In the genomic region with DNA sequence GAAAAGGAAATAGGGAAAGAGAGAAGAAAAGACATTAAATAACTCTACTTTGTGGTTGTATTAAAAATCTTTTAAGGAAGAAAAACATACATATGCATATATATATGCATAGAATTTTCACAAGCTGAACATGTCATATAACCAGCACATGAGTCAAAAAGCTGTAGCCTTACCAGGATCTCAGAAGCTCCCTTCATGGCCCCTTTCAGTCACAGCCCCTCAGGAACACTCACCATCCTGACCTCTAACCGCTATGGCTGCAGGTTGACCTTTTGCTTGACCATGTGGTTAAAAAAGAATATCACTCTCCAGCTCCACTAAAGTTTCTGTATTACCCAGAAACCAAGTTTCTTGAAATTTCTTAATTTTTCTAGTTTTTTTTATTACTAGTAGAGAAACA, we compare ENCODE assay signal across 15 cellular contexts.
DNase-seq lines count a peak whose midpoint lies in the region; ATAC-seq, FAIRE-seq and TF ChIP-seq lines count a peak whose summit lies in the region.
"Had no signal": no experiment of that assay in that cellular context is flagged by ENCODE, and none has a peak within 500 bp of the region (broad histone marks: within the 10 kb centered on the region; RNA-seq: fewer than 3 reads in every experiment).

No MANE protein-coding gene starts in this region.

- no TSS peak for BruUV-seq in GM12878 (replicated peaks; lab: Mats Ljungman, UMichigan)

- RAD21 ChIA-PET in GM12878 (lab: Charles Lee; ENCODE audit: unreplicated experiment) = interaction anchor here (1.3 kb wide), 1 partner anchor 10 kb away, joined by 3 read pairs; no protein-coding TSS in a partner anchor

- CTCF ChIA-PET in GM12878 (lab: Yijun Ruan, JAX) = no interaction called here

- peak overlapping the region in 1 of 2 donors; percentile 48 for H3K4me3 Mint-ChIP-seq in stimulated activated naive B cell treated with anti-CD40 and anti-IgM and Interleukin-4, amounts not matched to agents 10 μg/mL and 1 μg/mL and 100 μg/mL, for 72 hours
- H3K4me3 Mint-ChIP-seq: B cell; CD4-positive, alpha-beta T cell; H9 had no signal

- TF ChIP-seq CTCF in GM12865 (IDR thresholded peaks at IDR 0.05; ENCODE audit: insufficient read depth, low read depth, low read length, missing control alignments) = no peak
- TF ChIP-seq CTCF in GM12878 (IDR thresholded peaks at IDR 0.05 in 2 of 3, conservative IDR thresholded peaks at IDR 0.05 in 1 of 3; ENCODE audit: control insufficient read depth in 2 of 3, extremely low read depth in 1 of 3, insufficient read depth in 1 of 3, low read depth in 3 of 3, low read length in 3 of 3) = no peak
- TF ChIP-seq CTCF in colonic mucosa (IDR thresholded peaks at IDR 0.05) = no peak
- no peak for TF ChIP-seq CTCF in esophagus muscularis mucosa (IDR thresholded peaks at IDR 0.05)

- H3K9ac ChIP-seq in Karpas-422 (ENCODE audit: low read length) (no peak overlapping the region), GM12878 (ENCODE audit: control insufficient read depth, insufficient read depth, low read length) (no peak overlapping the region), colonic mucosa (ENCODE audit: low read depth in 2 of 2, low read length in 2 of 2) (no peak overlapping the region)

- no peak for TF ChIP-seq RAD21 in GM12878 (IDR thresholded peaks at IDR 0.05; ENCODE audit: insufficient read depth, low read depth, low read length)

- H3K4me3 ChIP-seq in GM12865 (ENCODE audit: low read depth, low read length) (no peak overlapping the region), Karpas-422 (ENCODE audit: low read length) (no peak overlapping the region), GM12878 (no peak overlapping the region), colonic mucosa (no peak overlapping the region), esophagus muscularis mucosa (no peak overlapping the region)

- H3K27me3 ChIP-seq in Karpas-422 (ENCODE audit: low read length) (no peaks in the 10 kb centered on the region), GM12878 (replicated peaks in 1 of 2; ENCODE audit: control insufficient read depth in 2 of 2, insufficient read depth in 2 of 2, low read length in 1 of 2) (no peaks in the 10 kb centered on the region), colonic mucosa (no peaks in the 10 kb centered on the region), esophagus muscularis mucosa (no peaks in the 10 kb centered on the region)

- no peak overlapping the region for H2AFZ ChIP-seq in Karpas-422 (ENCODE audit: low read length)
- H2AFZ ChIP-seq in GM12878 (ENCODE audit: control insufficient read depth, low read depth, low read length) = no peak overlapping the region

- no peak for TF ChIP-seq POLR2A in GM12878 (IDR thresholded peaks at IDR 0.05; ENCODE audit: low read depth, low read length)
- TF ChIP-seq POLR2A in esophagus muscularis mucosa (IDR thresholded peaks at IDR 0.05; ENCODE audit: low read depth) = no peak

- peak; percentile 65 for FAIRE-seq in GM12878 (lab: Jason Lieb, UNC)
- FAIRE-seq: GM12891 had no signal

- H3K4me1 Mint-ChIP-seq in stimulated activated naive B cell treated with anti-CD40 and anti-IgM and Interleukin-4, amounts not matched to agents 10 μg/mL and 1 μg/mL and 100 μg/mL, for 72 hours = peaks cover 18 to 45% of the 10 kb centered on the region in 2 donors

- no peaks in the 10 kb centered on the region for H3K9me2 ChIP-seq in Karpas-422 (replicated peaks; ENCODE audit: insufficient read depth, low read length)

- H4K20me1 ChIP-seq in Karpas-422 (ENCODE audit: insufficient read depth, low read depth, low read length) (no peaks in the 10 kb centered on the region), GM12878 (ENCODE audit: control insufficient read depth, insufficient read depth) (no peaks in the 10 kb centered on the region)

- no peak overlapping the region for H3K27ac Mint-ChIP-seq in stimulated activated naive B cell treated with anti-CD40 and anti-IgM and Interleukin-4, amounts not matched to agents 10 μg/mL and 1 μg/mL and 100 μg/mL, for 72 hours
- H3K27ac Mint-ChIP-seq: B cell; CD4-positive, alpha-beta T cell; H9 had no signal

- H3K36me3 Mint-ChIP-seq in stimulated activated naive B cell treated with anti-CD40 and anti-IgM and Interleukin-4, amounts not matched to agents 10 μg/mL and 1 μg/mL and 100 μg/mL, for 72 hours = no peaks in the 10 kb centered on the region

- H3K9me3 ChIP-seq in Karpas-422 (ENCODE audit: low read length) (no peaks in the 10 kb centered on the region), GM12878 (replicated peaks; ENCODE audit: control insufficient read depth, insufficient read depth, low read length) (no peaks in the 10 kb centered on the region), colonic mucosa (no peaks in the 10 kb centered on the region), esophagus muscularis mucosa (no peaks in the 10 kb centered on the region)

- no peaks in the 10 kb centered on the region for H3K27me3 Mint-ChIP-seq in stimulated activated naive B cell treated with anti-CD40 and anti-IgM and Interleukin-4, amounts not matched to agents 10 μg/mL and 1 μg/mL and 100 μg/mL, for 72 hours
- H3K27me3 Mint-ChIP-seq: B cell; CD4-positive, alpha-beta T cell had no signal

- WGBS in GM12878 (ENCODE audit: insufficient coverage, insufficient replicate concordance, low lambda C conversion rate, missing lambda C conversion rate) = 36% methylated on average over 1 of the region's 1 CpG
- 79% methylated on average over 1 of the region's 1 CpG for WGBS in esophagus muscularis mucosa

- ATAC-seq in GM12878 = no peak
- peak; percentile 70 to 73 for ATAC-seq in stimulated activated naive B cell treated with anti-CD40 and anti-IgM and Interleukin-4, amounts not matched to agents 10 μg/mL and 1 μg/mL and 100 μg/mL, for 72 hours (replicated peaks)

- SMC1A ChIA-PET in GM12878 (lab: Charles Lee; ENCODE audit: uncharacterized antibody, unreplicated experiment) = interaction anchor here (1.4 kb wide), 1 partner anchor 10 kb away, joined by 5 read pairs; no protein-coding TSS in a partner anchor

- TF ChIP-seq EP300 in GM12878 (IDR thresholded peaks at IDR 0.05; ENCODE audit: borderline replicate concordance in 1 of 2, control insufficient read depth in 1 of 2, low read depth in 2 of 2, low read length in 2 of 2) (no peak), esophagus muscularis mucosa (IDR thresholded peaks at IDR 0.05) (no peak)

- H3K4me1 ChIP-seq in Karpas-422 (ENCODE audit: low read length) = peaks cover 71% of the 10 kb centered on the region
- H3K4me1 ChIP-seq in GM12878 (ENCODE audit: control insufficient read depth, insufficient read depth, low read length) = peaks cover 2% of the 10 kb centered on the region
- H3K4me1 ChIP-seq in colonic mucosa = no peaks in the 10 kb centered on the region
- no peaks in the 10 kb centered on the region for H3K4me1 ChIP-seq in esophagus muscularis mucosa

- POLR2A ChIA-PET in GM12878 (lab: Charles Lee) = no interaction called here

- H3K27ac ChIP-seq in Karpas-422 (ENCODE audit: low read length) (peak overlapping the region; percentile 35; the same call in 1 of the 2 replicates), GM12878 (ENCODE audit: control insufficient read depth, insufficient read depth) (no peak overlapping the region), colonic mucosa (no peak overlapping the region), esophagus muscularis mucosa (replicated peaks in 1 of 4) (no peak overlapping the region)

- H3K9me3 Mint-ChIP-seq in stimulated activated naive B cell treated with anti-CD40 and anti-IgM and Interleukin-4, amounts not matched to agents 10 μg/mL and 1 μg/mL and 100 μg/mL, for 72 hours = no peaks in the 10 kb centered on the region
- H3K9me3 Mint-ChIP-seq: CD4-positive, alpha-beta T cell; H9 had no signal

- no peaks in the 10 kb centered on the region for H3K36me3 ChIP-seq in Karpas-422 (ENCODE audit: insufficient read depth, low read length)
- no peaks in the 10 kb centered on the region for H3K36me3 ChIP-seq in GM12878 (ENCODE audit: control insufficient read depth in 2 of 2, insufficient read depth in 2 of 2, low read length in 1 of 2)
- H3K36me3 ChIP-seq in colonic mucosa = no peaks in the 10 kb centered on the region
- H3K36me3 ChIP-seq in esophagus muscularis mucosa = no peaks in the 10 kb centered on the region

- DNase-seq in GM12865 (ENCODE audit: low read depth) = peak; percentile 41
- no peak for DNase-seq in Karpas-422
- no peak for DNase-seq in GM12878 (ENCODE audit: low read depth, low spot score)
- DNase-seq in stimulated activated naive B cell treated with anti-CD40 and anti-IgM and Interleukin-4, amounts not matched to agents 10 μg/mL and 1 μg/mL and 100 μg/mL, for 72 hours = no peak
- DNase-seq in GM19240 (ENCODE audit: insufficient read length, low spot score) = no peak
- DNase-seq in colonic mucosa = no peak
- no peak for DNase-seq in esophagus muscularis mucosa (ENCODE audit: extremely low spot score)
- DNase-seq: C1 segment of cervical spinal cord; Calu3; CD4-positive, alpha-beta T cell; DMS 273 treated with DMSO at 0.1 percent for 48 hours; GOT3; H9 had no signal

- H3K79me2 ChIP-seq in Karpas-422 (ENCODE audit: low read length) (no peaks in the 10 kb centered on the region), GM12878 (ENCODE audit: control insufficient read depth, insufficient read depth, low read length) (no peaks in the 10 kb centered on the region)

- in situ Hi-C loops in GM12878 (cut with MboI) = no loop called here

- intact Hi-C loops in GM12878 (cut with micrococcal nuclease; ENCODE audit: unreplicated experiment) (loop anchor here (10.0 kb wide), 1 partner anchor 422 kb away; no protein-coding TSS in a partner anchor), colonic mucosa (cut with DNase I) (no loop called here), esophagus muscularis mucosa (cut with DNase I) (no loop called here)

- H3K4me2 ChIP-seq in Karpas-422 (ENCODE audit: low read depth, low read length, poor library complexity, severe bottlenecking) (no peak overlapping the region), GM12878 (ENCODE audit: control insufficient read depth, insufficient read depth) (no peak overlapping the region)

TF ChIP-seq in GM12878, 131 proteins besides CTCF, POLR2A, EP300 and RAD21:
- TF ChIP-seq MEF2A (IDR thresholded peaks at IDR 0.05; ENCODE audit: insufficient read depth, low read depth, low read length) = no peak
- TF ChIP-seq FOXK2 (IDR thresholded peaks at IDR 0.05) = no peak
- 0 out of 2 replicates have a peak, but pooled peaks have one; percentile 23 for TF ChIP-seq NR2F1 (conservative IDR thresholded peaks at IDR 0.05)
